16 cellular contexts compared by ENCODE assay signal in the genomic region with DNA sequence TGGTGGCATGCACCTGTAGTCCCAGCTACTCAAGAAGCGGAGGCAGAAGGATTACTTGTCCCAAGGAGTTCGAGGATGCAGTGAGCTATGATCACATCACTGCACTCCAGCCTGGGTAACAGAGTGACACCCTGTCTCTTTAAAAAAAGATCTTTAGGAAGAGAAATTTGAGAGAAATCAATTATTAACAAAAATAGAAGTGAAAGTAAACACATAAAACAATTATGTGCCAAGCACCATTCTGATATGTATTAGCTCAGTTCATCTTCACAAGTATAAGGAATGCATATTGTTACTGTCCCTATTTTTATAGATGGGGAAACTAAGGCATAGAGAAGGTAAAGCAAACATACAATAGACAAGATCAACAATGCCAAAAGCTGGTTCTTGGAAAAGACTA. TPM values are rescaled to one million over a fixed set of nuclear protein-coding genes. Genes with fewer than 3 reads are reported as not detected.
"Had no signal": no experiment of that assay in that cellular context is flagged by ENCODE, and none has a peak within 500 bp of the region (broad histone marks: within the 10 kb centered on the region; RNA-seq: fewer than 3 reads in every experiment).

No MANE protein-coding gene starts in this region.

- H3K4me1 ChIP-seq: colonic mucosa had no signal

- H3K36me3 ChIP-seq: colonic mucosa, esophagus squamous epithelium had no signal

- H3K27me3 ChIP-seq: colonic mucosa had no signal

- H3K4me3 ChIP-seq: colonic mucosa, esophagus squamous epithelium, lung had no signal

- DNase-seq: activated CD4-positive, alpha-beta memory T cell treated with anti-CD3 and anti-CD28 coated beads, Interleukin-2, amount 10 ng/mL, durations not matched to agents 7 days and 5 days; activated CD4-positive, alpha-beta T cell treated with anti-CD3 and anti-CD28 coated beads for 36 hours; activated naive CD4-positive, alpha-beta T cell treated with anti-CD3 and anti-CD28 coated beads, Interleukin-2, amount 50 U/mL, for 16 hours; activated T-cell treated with anti-CD3 and anti-CD28 coated beads, Interleukin-2, amount 50 U/mL, for 24 hours; caudate nucleus; colonic mucosa; esophagus squamous epithelium; left cardiac atrium; naive B cell; retina; small intestine; stimulated activated CD4-positive, alpha-beta T cell treated with anti-CD3 and anti-CD28 coated beads, Interleukin-4, amount 100 ng/mL, for 24 hours; stimulated activated naive CD4-positive, alpha-beta T cell; substantia nigra; T-helper 17 cell had no signal

- H3K27ac ChIP-seq: colonic mucosa had no signal

- H3K9me3 ChIP-seq: colonic mucosa had no signal

- ATAC-seq: activated CD4-positive, alpha-beta T cell treated with anti-CD3 and anti-CD28 coated beads for 36 hours; left cardiac atrium; T-helper 17 cell had no signal

RNA-seq across cellular contexts. Expression of a gene that starts 48.1 kb away (rescaled TPM):
- total RNA-seq: activated CD4-positive, alpha-beta memory T cell treated with anti-CD3 and anti-CD28 coated beads, Interleukin-2, amount 10 ng/mL, durations not matched to agents 7 days and 5 days; colonic mucosa; esophagus squamous epithelium; left cardiac atrium had no signal
